ENCODE assay signal across 22 cellular contexts in genomic region chr5:169147542-169147941, GRCh38.
A peak's percentile ranks its signal among the peaks of the same experiment; 100 is the strongest.
DNase-seq lines count a peak whose midpoint lies in the region; ATAC-seq and TF ChIP-seq lines count a peak whose summit lies in the region.
"Had no signal": no experiment of that assay in that cellular context is flagged by ENCODE, and none has a peak within 500 bp of the region (broad histone marks: within the 10 kb centered on the region; RNA-seq: fewer than 3 reads in every experiment).

No MANE protein-coding gene starts in this region.

- no peaks in the 10 kb centered on the region for H3F3A ChIP-seq in PC-9 (ENCODE audit: insufficient read depth, low read depth)

- H3K27me3 ChIP-seq in left ventricle myocardium inferior (ENCODE audit: low read depth) (no peaks in the 10 kb centered on the region), hepatocyte (no peaks in the 10 kb centered on the region), uterus (no peaks in the 10 kb centered on the region), PC-9 (ENCODE audit: insufficient read depth, low read depth) (peaks cover 83% of the 10 kb centered on the region)

- H3K27ac Mint-ChIP-seq in activated T-helper 2 cell treated with anti-CD3 and anti-CD28 coated beads, Interferon-gamma antibody, Interleukin-2, Interleukin-4, amounts not matched to agents 10 μg/mL and 5 μg/mL and 100 μg/mL, durations not matched to agents 14 hours and 24 hours and 36 hours: no peak overlapping the region
- H3K27ac Mint-ChIP-seq: B cell; CD4-positive, CD25-positive, alpha-beta regulatory T cell; CD8-positive, alpha-beta memory T cell; GM23338; IgD-negative memory B cell had no signal

- no peaks in the 10 kb centered on the region for H3K36me3 Mint-ChIP-seq in activated T-helper 2 cell treated with anti-CD3 and anti-CD28 coated beads, Interferon-gamma antibody, Interleukin-2, Interleukin-4, amounts not matched to agents 10 μg/mL and 5 μg/mL and 100 μg/mL, durations not matched to agents 14 hours and 24 hours and 36 hours (ENCODE audit: low read depth)
- H3K36me3 Mint-ChIP-seq: CD4-positive, CD25-positive, alpha-beta regulatory T cell; CD8-positive, alpha-beta memory T cell; IgD-negative memory B cell had no signal

- H3K4me1 Mint-ChIP-seq in activated T-helper 2 cell treated with anti-CD3 and anti-CD28 coated beads, Interferon-gamma antibody, Interleukin-2, Interleukin-4, amounts not matched to agents 10 μg/mL and 5 μg/mL and 100 μg/mL, durations not matched to agents 14 hours and 24 hours and 36 hours (ENCODE audit: low read depth): no peaks in the 10 kb centered on the region
- H3K4me1 Mint-ChIP-seq: B cell; CD4-positive, CD25-positive, alpha-beta regulatory T cell; CD8-positive, alpha-beta memory T cell; IgD-negative memory B cell had no signal

- H3K4me1 ChIP-seq in left ventricle myocardium inferior (peaks cover 5% of the 10 kb centered on the region), hepatocyte (ENCODE audit: insufficient read depth) (peaks cover 42% of the 10 kb centered on the region), uterus (peaks cover 7 to 18% of the 10 kb centered on the region in 2 donors), PC-9 (replicated peaks; ENCODE audit: insufficient read depth) (no peaks in the 10 kb centered on the region)

- no peaks in the 10 kb centered on the region for H3K9me3 ChIP-seq in left ventricle myocardium inferior (replicated peaks)
- H3K9me3 ChIP-seq in hepatocyte (ENCODE audit: low read depth): no peaks in the 10 kb centered on the region
- H3K9me3 ChIP-seq in uterus: no peaks in the 10 kb centered on the region
- H3K9me3 ChIP-seq in PC-9 (ENCODE audit: insufficient read depth, low read depth): no peaks in the 10 kb centered on the region

- H3K4me3 Mint-ChIP-seq in activated T-helper 2 cell treated with anti-CD3 and anti-CD28 coated beads, Interferon-gamma antibody, Interleukin-2, Interleukin-4, amounts not matched to agents 10 μg/mL and 5 μg/mL and 100 μg/mL, durations not matched to agents 14 hours and 24 hours and 36 hours (ENCODE audit: low read depth): no peak overlapping the region
- H3K4me3 Mint-ChIP-seq: B cell; CD4-positive, CD25-positive, alpha-beta regulatory T cell; CD8-positive, alpha-beta memory T cell; GM23338; IgD-negative memory B cell had no signal

- ATAC-seq in left ventricle myocardium superior (peak; percentile 60), HG02970 (IDR thresholded peaks at IDR 0.05; ENCODE audit: low FRiP score, unreplicated experiment) (no peak)
- ATAC-seq: GM12878, GM23338, HepG2 had no signal

- H4K20me1 ChIP-seq in hepatocyte (ENCODE audit: insufficient read depth, poor library complexity, severe bottlenecking): no peaks in the 10 kb centered on the region
- no peaks in the 10 kb centered on the region for H4K20me1 ChIP-seq in PC-9 (ENCODE audit: insufficient read depth)

- CTCF ChIA-PET in PC-9 (lab: Charles Lee): no interaction called here

- POLR2A ChIA-PET in PC-9 (lab: Charles Lee; ENCODE audit: unreplicated experiment): no interaction called here

- peak overlapping the region; percentile 37 for H3K4me2 ChIP-seq in hepatocyte
- H3K4me2 ChIP-seq in PC-9: no peak overlapping the region
- H3K4me2 ChIP-seq: GM23338 had no signal

- TF ChIP-seq CTCF in left ventricle myocardium inferior (IDR thresholded peaks at IDR 0.05; ENCODE audit: borderline replicate concordance): no peak
- TF ChIP-seq CTCF in hepatocyte (IDR thresholded peaks at IDR 0.05; ENCODE audit: poor library complexity): no peak
- TF ChIP-seq CTCF in uterus (IDR thresholded peaks at IDR 0.05): no peak
- TF ChIP-seq CTCF in PC-9 (conservative IDR thresholded peaks at IDR 0.05): no peak

- H3K79me2 ChIP-seq in hepatocyte (peaks cover 6% of the 10 kb centered on the region), PC-9 (ENCODE audit: low read depth) (no peaks in the 10 kb centered on the region)

- H3K27ac ChIP-seq in left ventricle myocardium inferior (replicated peaks) (no peak overlapping the region), hepatocyte (no peak overlapping the region), uterus (peak overlapping the region; percentile 22 to 40), PC-9 (no peak overlapping the region)

- DNase-seq in left ventricle myocardium superior (no peak), left ventricle myocardium inferior (no peak), NCI-H82 (lab: John Stamatoyannopoulos, UW) (peak; percentile 78), hepatocyte (ENCODE audit: low spot score) (no peak), uterus (no peak), PC-9 (no peak)
- no peak for DNase-seq in activated T-helper 2 cell treated with anti-CD3 and anti-CD28 coated beads, Interferon-gamma antibody, Interleukin-2, Interleukin-4, amounts not matched to agents 10 μg/mL and 5 μg/mL and 100 μg/mL, durations not matched to agents 14 hours and 24 hours and 36 hours (ENCODE audit: low spot score)
- DNase-seq: C1 segment of cervical spinal cord; CD4-positive, CD25-positive, alpha-beta regulatory T cell; CD8-positive, alpha-beta memory T cell; COR-L47; DMS 273 treated with DMSO at 0.1 percent for 48 hours; DMS53; DND-41; EL; HCEC 1CT had no signal

- WGBS in hepatocyte (ENCODE audit: low lambda C conversion rate, missing lambda C conversion rate): 71% methylated on average over 4 of the region's 4 CpGs

- intact Hi-C loops in left ventricle myocardium superior (cut with micrococcal nuclease) (no loop called here), left ventricle myocardium inferior (cut with micrococcal nuclease) (no loop called here), uterus (cut with DNase I; ENCODE audit: low total_unique reads) (no loop called here), PC-9 (cut with micrococcal nuclease; ENCODE audit: unreplicated experiment) (no loop called here)
- intact Hi-C loops in activated T-helper 2 cell treated with anti-CD3 and anti-CD28 coated beads, Interferon-gamma antibody, Interleukin-2, Interleukin-4, amounts not matched to agents 10 μg/mL and 5 μg/mL and 100 μg/mL, durations not matched to agents 14 hours and 24 hours and 36 hours (cut with micrococcal nuclease): no loop called here

- H3K27me3 Mint-ChIP-seq in activated T-helper 2 cell treated with anti-CD3 and anti-CD28 coated beads, Interferon-gamma antibody, Interleukin-2, Interleukin-4, amounts not matched to agents 10 μg/mL and 5 μg/mL and 100 μg/mL, durations not matched to agents 14 hours and 24 hours and 36 hours (ENCODE audit: low read depth): no peaks in the 10 kb centered on the region
- H3K27me3 Mint-ChIP-seq: CD8-positive, alpha-beta memory T cell had no signal

- H3K9me3 Mint-ChIP-seq in activated T-helper 2 cell treated with anti-CD3 and anti-CD28 coated beads, Interferon-gamma antibody, Interleukin-2, Interleukin-4, amounts not matched to agents 10 μg/mL and 5 μg/mL and 100 μg/mL, durations not matched to agents 14 hours and 24 hours and 36 hours: no peaks in the 10 kb centered on the region
- H3K9me3 Mint-ChIP-seq: CD4-positive, CD25-positive, alpha-beta regulatory T cell; GM23338; IgD-negative memory B cell had no signal

- TF ChIP-seq POLR2A in uterus (IDR thresholded peaks at IDR 0.05): no peak

- no peak overlapping the region for H3K4me3 ChIP-seq in left ventricle myocardium inferior
- no peak overlapping the region for H3K4me3 ChIP-seq in hepatocyte
- no peak overlapping the region for H3K4me3 ChIP-seq in uterus
- no peak overlapping the region for H3K4me3 ChIP-seq in PC-9
- H3K4me3 ChIP-seq: GM12878, GM23338 had no signal

- no TSS peak for BruUV-seq in PC-9 (replicated peaks; lab: Mats Ljungman, UMichigan)

- H3K9me2 ChIP-seq in hepatocyte (replicated peaks; ENCODE audit: insufficient read depth) (no peaks in the 10 kb centered on the region), PC-9 (ENCODE audit: insufficient read depth) (no peaks in the 10 kb centered on the region)

- no peak overlapping the region for H2AFZ ChIP-seq in hepatocyte
- H2AFZ ChIP-seq in PC-9: no peak overlapping the region
- H2AFZ ChIP-seq: GM23338 had no signal

- H3K36me3 ChIP-seq in left ventricle myocardium inferior (no peaks in the 10 kb centered on the region), hepatocyte (replicated peaks; ENCODE audit: insufficient read depth, low read depth) (no peaks in the 10 kb centered on the region), uterus (no peaks in the 10 kb centered on the region), PC-9 (ENCODE audit: low read depth) (no peaks in the 10 kb centered on the region)

Comparison
In these comparisons a context has a peak if more than half of its experiments do, and no peak if none do; other contexts are left out.
1. H3K27ac ChIP-seq: peak in uterus (2 of 2); none in left ventricle myocardium inferior (single experiment), hepatocyte (single experiment) and PC-9 (single experiment).